ENCODE assay signal across 2 cellular contexts in the genomic region with DNA sequence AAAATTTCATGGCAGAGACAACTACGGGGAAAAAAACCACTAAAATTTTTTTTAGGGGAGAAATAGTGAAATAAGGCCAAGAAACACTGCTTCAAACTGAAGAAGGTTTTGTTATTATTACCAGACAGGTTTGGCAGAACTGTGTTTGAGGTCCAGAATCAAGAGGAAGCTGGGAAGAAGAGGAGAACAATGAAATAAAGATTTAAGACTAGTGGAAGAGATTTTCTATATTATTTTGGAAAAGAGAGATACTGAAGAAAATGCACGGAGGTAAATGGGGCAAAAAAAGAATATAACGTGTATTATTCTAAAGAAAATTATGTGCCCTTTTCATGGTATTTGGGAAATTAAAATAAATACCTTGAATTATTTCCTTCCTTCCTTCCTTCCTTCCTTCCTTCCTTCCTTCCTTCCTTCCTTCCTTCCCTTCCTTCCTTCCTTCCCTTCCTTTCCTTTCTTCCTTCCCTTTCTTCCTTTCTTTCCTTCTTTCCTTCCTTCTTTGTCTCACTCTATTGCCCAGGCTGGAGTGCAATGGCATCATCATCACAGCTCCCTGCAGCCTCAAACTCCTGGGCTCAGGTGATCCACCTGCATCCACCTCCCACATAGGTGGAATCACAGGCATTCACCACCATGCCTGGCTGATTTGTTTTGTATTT.
TF ChIP-seq lines count a peak whose summit lies in the region.

No MANE protein-coding gene starts in this region.

TF ChIP-seq in HEK293, 187 proteins besides CTCF, POLR2A, EP300 and RAD21:
- TF ChIP-seq, protein P1, sequence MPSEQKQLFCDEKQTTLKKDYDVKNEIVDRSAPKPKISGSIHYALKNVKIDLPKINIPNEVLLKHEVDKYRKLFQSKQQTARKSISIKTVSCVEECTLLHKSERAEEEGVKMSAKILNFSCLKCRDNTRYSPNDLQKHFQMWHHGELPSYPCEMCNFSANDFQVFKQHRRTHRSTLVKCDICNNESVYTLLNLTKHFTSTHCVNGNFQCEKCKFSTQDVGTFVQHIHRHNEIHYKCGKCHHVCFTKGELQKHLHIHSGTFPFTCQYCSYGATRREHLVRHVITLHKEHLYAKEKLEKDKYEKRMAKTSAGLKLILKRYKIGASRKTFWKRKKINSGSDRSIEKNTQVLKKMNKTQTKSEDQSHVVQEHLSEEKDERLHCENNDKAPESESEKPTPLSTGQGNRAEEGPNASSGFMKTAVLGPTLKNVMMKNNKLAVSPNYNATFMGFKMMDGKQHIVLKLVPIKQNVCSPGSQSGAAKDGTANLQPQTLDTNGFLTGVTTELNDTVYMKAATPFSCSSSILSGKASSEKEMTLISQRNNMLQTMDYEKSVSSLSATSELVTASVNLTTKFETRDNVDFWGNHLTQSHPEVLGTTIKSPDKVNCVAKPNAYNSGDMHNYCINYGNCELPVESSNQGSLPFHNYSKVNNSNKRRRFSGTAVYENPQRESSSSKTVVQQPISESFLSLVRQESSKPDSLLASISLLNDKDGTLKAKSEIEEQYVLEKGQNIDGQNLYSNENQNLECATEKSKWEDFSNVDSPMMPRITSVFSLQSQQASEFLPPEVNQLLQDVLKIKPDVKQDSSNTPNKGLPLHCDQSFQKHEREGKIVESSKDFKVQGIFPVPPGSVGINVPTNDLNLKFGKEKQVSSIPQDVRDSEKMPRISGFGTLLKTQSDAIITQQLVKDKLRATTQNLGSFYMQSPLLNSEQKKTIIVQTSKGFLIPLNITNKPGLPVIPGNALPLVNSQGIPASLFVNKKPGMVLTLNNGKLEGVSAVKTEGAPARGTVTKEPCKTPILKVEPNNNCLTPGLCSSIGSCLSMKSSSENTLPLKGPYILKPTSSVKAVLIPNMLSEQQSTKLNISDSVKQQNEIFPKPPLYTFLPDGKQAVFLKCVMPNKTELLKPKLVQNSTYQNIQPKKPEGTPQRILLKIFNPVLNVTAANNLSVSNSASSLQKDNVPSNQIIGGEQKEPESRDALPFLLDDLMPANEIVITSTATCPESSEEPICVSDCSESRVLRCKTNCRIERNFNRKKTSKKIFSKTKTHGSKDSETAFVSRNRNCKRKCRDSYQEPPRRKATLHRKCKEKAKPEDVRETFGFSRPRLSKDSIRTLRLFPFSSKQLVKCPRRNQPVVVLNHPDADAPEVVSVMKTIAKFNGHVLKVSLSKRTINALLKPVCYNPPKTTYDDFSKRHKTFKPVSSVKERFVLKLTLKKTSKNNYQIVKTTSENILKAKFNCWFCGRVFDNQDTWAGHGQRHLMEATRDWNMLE (tag by site-specific recombination; conservative IDR thresholded peaks at IDR 0.05; ENCODE audit: low read depth) = no peak
- peak; percentile 53 for TF ChIP-seq ZNF366 (tag by site-specific recombination; conservative IDR thresholded peaks at IDR 0.05)

TF ChIP-seq in WTC11, 78 proteins besides CTCF, POLR2A, EP300 and RAD21 (continued from another document):
- no peak for TF ChIP-seq ZNF232 (CRISPR knock-in tag; IDR thresholded peaks at IDR 0.05)
